In the genomic region with DNA sequence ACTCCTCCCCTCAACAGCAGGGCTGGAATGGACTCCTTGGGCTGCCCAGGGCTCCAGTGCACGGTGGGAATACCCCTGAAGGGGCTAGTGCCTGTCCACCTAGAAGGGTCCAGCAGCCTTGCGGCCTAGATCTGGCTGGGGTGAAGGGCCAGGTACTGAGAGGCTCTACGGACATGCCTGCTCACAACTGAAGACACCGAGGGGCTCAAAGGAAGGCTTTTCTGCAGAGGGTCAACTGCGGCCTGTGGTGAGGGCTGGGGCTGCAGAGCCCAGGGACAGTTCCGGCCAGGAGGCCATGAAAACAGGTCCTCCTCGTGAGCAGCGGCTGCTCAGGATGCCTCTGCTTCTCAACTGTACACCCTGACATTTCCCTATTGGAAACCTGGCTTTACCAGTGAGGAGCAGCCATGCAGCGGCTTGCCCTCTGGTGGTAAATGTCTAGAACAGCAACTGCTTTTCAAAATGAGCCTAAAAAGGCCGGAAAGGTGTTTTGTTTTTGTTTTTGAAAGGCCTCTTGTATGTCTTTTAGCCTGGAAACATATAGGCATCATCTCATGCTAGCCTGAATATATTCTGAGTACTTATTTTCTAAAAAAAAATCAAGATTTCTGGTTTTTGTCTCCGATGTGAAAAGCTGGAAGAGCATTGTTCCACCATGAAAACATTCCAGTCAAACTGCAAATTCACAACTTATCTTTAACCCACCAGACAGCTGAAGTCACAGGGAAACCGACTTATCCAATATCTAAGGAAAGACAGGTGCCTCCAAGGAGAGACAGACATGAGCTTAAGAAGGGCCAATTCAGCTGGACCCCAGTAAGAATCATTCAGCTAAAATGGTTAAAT, we compare ENCODE assay signal across 1 cellular context.
TF ChIP-seq lines count a peak whose summit lies in the region.

No MANE protein-coding gene starts in this region.

TF ChIP-seq in HCT116, 20 proteins besides CTCF, POLR2A, EP300 and RAD21 (continued from another document):
- TF ChIP-seq MAX (IDR thresholded peaks at IDR 0.05) (no peak), YY1 (IDR thresholded peaks at IDR 0.05; ENCODE audit: extremely low read depth, insufficient replicate concordance, low read depth, low read length) (no peak), CBX3 (IDR thresholded peaks at IDR 0.05; ENCODE audit: low read depth) (no peak), CEBPB (IDR thresholded peaks at IDR 0.05; ENCODE audit: low read depth) (no peak), ZFX (IDR thresholded peaks at IDR 0.05) (no peak), SP1 (IDR thresholded peaks at IDR 0.05; ENCODE audit: low read depth) (no peak), POLR2AphosphoS5 (IDR thresholded peaks at IDR 0.05; ENCODE audit: low read depth, low read length) (no peak)
